In genomic region chr22:45612940-45613339, GRCh38 we compare ENCODE assay signal across 10 cellular contexts. TPM values are rescaled to one million over a fixed set of nuclear protein-coding genes. Genes with fewer than 3 reads are reported as not detected.
DNase-seq lines count a peak whose midpoint lies in the region; ATAC-seq, FAIRE-seq and TF ChIP-seq lines count a peak whose summit lies in the region.
"Had no signal": no experiment of that assay in that cellular context is flagged by ENCODE, and none has a peak within 500 bp of the region (broad histone marks: within the 10 kb centered on the region; RNA-seq: fewer than 3 reads in every experiment).

No MANE protein-coding gene starts in this region.

- DNase-seq in LHCN-M2 (ENCODE audit: low read depth) (peak; percentile 66), astrocyte (ENCODE audit: low read depth) (peak; percentile 31), right atrium auricular region (ENCODE audit: low spot score) (no peak), NCI-H2171 (lab: John Stamatoyannopoulos, UW) (no peak), HEK293T (ENCODE audit: extremely low spot score) (no peak)
- DNase-seq in stimulated activated naive CD8-positive, alpha-beta T cell treated with anti-CD3 and anti-CD28 coated beads, Interleukin-15, amount 100 ng/mL, for 72 hours, result no peak
- DNase-seq: NCI-H1092 had no signal

- CTCF ChIA-PET in HEK293T (lab: Yijun Ruan, JAX), result no interaction called here

- H3K36me3 Mint-ChIP-seq in astrocyte (ENCODE audit: low read depth, unreplicated experiment), result no peaks in the 10 kb centered on the region

- H3K9ac ChIP-seq in astrocyte (ENCODE audit: low read length), result peak overlapping the region; percentile 74

- H3K27me3 ChIP-seq in astrocyte (ENCODE audit: insufficient read depth, low read length), result no peaks in the 10 kb centered on the region
- no peaks in the 10 kb centered on the region for H3K27me3 ChIP-seq in right atrium auricular region

- no peaks in the 10 kb centered on the region for H4K20me1 ChIP-seq in astrocyte (ENCODE audit: insufficient read depth, low read length)

- H3K4me1 ChIP-seq in astrocyte (ENCODE audit: insufficient read depth, low read length) (peaks cover 18% of the 10 kb centered on the region), right atrium auricular region (no peaks in the 10 kb centered on the region)

- H3K4me1 Mint-ChIP-seq in astrocyte (ENCODE audit: low read depth, unreplicated experiment), result peaks cover 15% of the 10 kb centered on the region
- peaks cover 21% of the 10 kb centered on the region for H3K4me1 Mint-ChIP-seq in stimulated activated naive CD8-positive, alpha-beta T cell treated with anti-CD3 and anti-CD28 coated beads, Interleukin-15, amount 100 ng/mL, for 72 hours

- H2AFZ ChIP-seq in astrocyte (ENCODE audit: low read depth, low read length), result peak overlapping the region; percentile 63

- no peak overlapping the region for H3K4me3 Mint-ChIP-seq in astrocyte (ENCODE audit: unreplicated experiment)
- peak overlapping the region; percentile 9 to 57 for H3K4me3 Mint-ChIP-seq in stimulated activated naive CD8-positive, alpha-beta T cell treated with anti-CD3 and anti-CD28 coated beads, Interleukin-15, amount 100 ng/mL, for 72 hours

- FAIRE-seq in astrocyte (lab: Jason Lieb, UNC), result no peak
- FAIRE-seq: colon had no signal

- POLR2A ChIA-PET in HEK293T (lab: Yijun Ruan, JAX), result no interaction called here

- H3K27me3 Mint-ChIP-seq in astrocyte (ENCODE audit: low read depth, unreplicated experiment), result no peaks in the 10 kb centered on the region
- H3K27me3 Mint-ChIP-seq in stimulated activated naive CD8-positive, alpha-beta T cell treated with anti-CD3 and anti-CD28 coated beads, Interleukin-15, amount 100 ng/mL, for 72 hours, result no peaks in the 10 kb centered on the region

- peak overlapping the region; percentile 31 for H3K27ac Mint-ChIP-seq in astrocyte (ENCODE audit: unreplicated experiment)
- H3K27ac Mint-ChIP-seq in stimulated activated naive CD8-positive, alpha-beta T cell treated with anti-CD3 and anti-CD28 coated beads, Interleukin-15, amount 100 ng/mL, for 72 hours, result peak overlapping the region; percentile 49 to 59

- no peaks in the 10 kb centered on the region for H3K36me3 ChIP-seq in astrocyte (ENCODE audit: insufficient read depth, low read length)
- H3K36me3 ChIP-seq in right atrium auricular region, result no peaks in the 10 kb centered on the region

- no peaks in the 10 kb centered on the region for H3K79me2 ChIP-seq in astrocyte (ENCODE audit: insufficient read depth, low read length)

- H3K4me2 ChIP-seq in astrocyte (ENCODE audit: low read length), result peak overlapping the region; percentile 81

- no peak for ATAC-seq in stimulated activated naive CD8-positive, alpha-beta T cell treated with anti-CD3 and anti-CD28 coated beads, Interleukin-15, amount 100 ng/mL, for 72 hours
- no peak for ATAC-seq in GM19467 (IDR thresholded peaks at IDR 0.05; ENCODE audit: unreplicated experiment)
- ATAC-seq: left colon had no signal

- peak overlapping the region; percentile 72 for H3K27ac ChIP-seq in astrocyte (ENCODE audit: low read depth, low read length)
- peak overlapping the region; percentile 40 to 53 for H3K27ac ChIP-seq in right atrium auricular region

- H3K9me3 Mint-ChIP-seq in astrocyte (ENCODE audit: unreplicated experiment), result peaks cover 8% of the 10 kb centered on the region
- H3K9me3 Mint-ChIP-seq in stimulated activated naive CD8-positive, alpha-beta T cell treated with anti-CD3 and anti-CD28 coated beads, Interleukin-15, amount 100 ng/mL, for 72 hours, result no peaks in the 10 kb centered on the region

- TF ChIP-seq CTCF in astrocyte (IDR thresholded peaks at IDR 0.05; ENCODE audit: insufficient read depth, low read depth, low read length) (no peak), right atrium auricular region (IDR thresholded peaks at IDR 0.05) (no peak)

- H3K4me3 ChIP-seq in astrocyte (ENCODE audit: insufficient read depth, low read depth, low read length) (peak overlapping the region; percentile 16), right atrium auricular region (peak overlapping the region in 1 of 2 donors; percentile 15)

- H3K9me3 ChIP-seq in astrocyte (ENCODE audit: insufficient read depth, low read depth, low read length) (no peaks in the 10 kb centered on the region), right atrium auricular region (no peaks in the 10 kb centered on the region)

TF ChIP-seq in HEK293T, 16 proteins besides CTCF, POLR2A, EP300 and RAD21:
- TF ChIP-seq ZNF384 (IDR thresholded peaks at IDR 0.05) (no peak), FOXM1 (IDR thresholded peaks at IDR 0.05; ENCODE audit: borderline replicate concordance) (no peak), LEF1 (IDR thresholded peaks at IDR 0.05; ENCODE audit: borderline replicate concordance) (no peak), SUZ12 (IDR thresholded peaks at IDR 0.05) (no peak), PKNOX1 (IDR thresholded peaks at IDR 0.05) (no peak), FOXA1 (IDR thresholded peaks at IDR 0.05) (no peak), TARDBP (IDR thresholded peaks at IDR 0.05) (no peak), ARNT (IDR thresholded peaks at IDR 0.05) (no peak), HDGF (IDR thresholded peaks at IDR 0.05; ENCODE audit: borderline replicate concordance) (no peak), FOXK2 (IDR thresholded peaks at IDR 0.05) (no peak), ELF4 (IDR thresholded peaks at IDR 0.05) (no peak), L3MBTL2 (conservative IDR thresholded peaks at IDR 0.05) (no peak), NFRKB (IDR thresholded peaks at IDR 0.05) (no peak)

RNA-seq across cellular contexts. Expression of gene ATXN10, which starts 58.7 kb away (rescaled TPM):
- total RNA-seq in LHCN-M2 (2014; rRNA removed) (73.0 and 98.0 TPM in 2 replicates), astrocyte (189 and 195 TPM in 2 replicates), right atrium auricular region (10 to 100 TPM; 85.3 to 88.5 TPM)
- 199 TPM for polyA plus RNA-seq in LHCN-M2 (2012)

Comparison
In these comparisons a context has a peak if more than half of its experiments do, and no peak if none do; other contexts are left out.
1. DNase-seq: peak in LHCN-M2 (single experiment) and astrocyte (single experiment); none in right atrium auricular region (single experiment), stimulated activated naive CD8-positive, alpha-beta T cell treated with anti-CD3 and anti-CD28 coated beads, Interleukin-15, amount 100 ng/mL, for 72 hours (0 of 2), NCI-H2171 (single experiment) and HEK293T (single experiment).